Comparison of ENCODE assay signal across 1 cellular context in genomic region chr22:39242389-39242808, GRCh38.
TF ChIP-seq lines count a peak whose summit lies in the region.

No MANE protein-coding gene starts in this region.

TF ChIP-seq in GM23338, 12 proteins besides CTCF, POLR2A, EP300 and RAD21 (continued from another document):
- TF ChIP-seq EZH2phosphoT487 (IDR thresholded peaks at IDR 0.05; ENCODE audit: unreplicated experiment): no peak
